19 cellular contexts compared by ENCODE assay signal in the genomic region with DNA sequence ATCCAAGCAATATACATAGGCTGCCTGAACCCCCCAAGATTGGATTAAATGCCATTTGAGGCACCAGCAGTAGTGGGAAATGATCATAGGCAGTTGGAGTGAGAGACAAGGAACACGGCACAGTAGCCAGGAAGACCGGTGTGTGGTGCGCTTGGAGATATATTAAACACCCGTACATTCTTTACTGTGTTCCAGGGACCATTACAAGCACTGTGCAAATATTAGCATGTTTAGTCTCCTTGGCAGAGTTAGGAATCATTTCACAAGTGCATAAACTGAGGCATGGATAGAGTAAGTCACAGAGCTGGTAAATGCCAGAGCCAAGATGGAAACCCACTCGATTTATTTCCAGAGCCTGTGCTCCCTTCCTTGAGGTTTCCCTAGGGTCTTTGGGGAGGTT.
"Had no signal": no experiment of that assay in that cellular context is flagged by ENCODE, and none has a peak within 500 bp of the region (broad histone marks: within the 10 kb centered on the region; RNA-seq: fewer than 3 reads in every experiment).

No MANE protein-coding gene starts in this region.

- H3K79me2 ChIP-seq: parathyroid adenoma had no signal

- H3K36me3 ChIP-seq: gastrocnemius medialis, neutrophil, thoracic aorta, tibial nerve, upper lobe of left lung, uterus had no signal

- H3K27me3 ChIP-seq: dorsolateral prefrontal cortex, gastrocnemius medialis, tibial nerve, upper lobe of left lung, uterus had no signal

- H3K27ac ChIP-seq: dorsolateral prefrontal cortex, neutrophil, parathyroid adenoma, upper lobe of left lung had no signal

- H3K4me1 ChIP-seq: parathyroid adenoma, uterus had no signal

- DNase-seq: dorsolateral prefrontal cortex; effector CD4-positive, alpha-beta T cell; foreskin fibroblast; gastrocnemius medialis; head of caudate nucleus; mucosa of descending colon; naive B cell; right cardiac atrium; small intestine; stimulated activated CD4-positive, alpha-beta T cell treated with anti-CD3 and anti-CD28 coated beads, Interleukin-15, amount 100 ng/mL, for 24 hours; stimulated activated CD4-positive, alpha-beta T cell treated with anti-CD3 and anti-CD28 coated beads, Interleukin-2, amount 100 ng/mL, for 48 hours; stimulated activated naive B cell treated with anti-CD40 and anti-IgM and Interleukin-4, amounts not matched to agents 10 μg/mL and 1 μg/mL and 100 μg/mL, for 72 hours; upper lobe of left lung; uterus had no signal

- H3K4me3 ChIP-seq: dorsolateral prefrontal cortex, gastrocnemius medialis, lung, mucosa of descending colon, thoracic aorta, tibial nerve, upper lobe of left lung, uterus had no signal

- H2AFZ ChIP-seq: parathyroid adenoma had no signal

- H3K9me3 ChIP-seq: gastrocnemius medialis, mucosa of descending colon, neutrophil, thoracic aorta, tibial nerve, upper lobe of left lung, uterus had no signal

- H3K9ac ChIP-seq: parathyroid adenoma had no signal
